ENCODE assay signal across 4 cellular contexts in the genomic region with DNA sequence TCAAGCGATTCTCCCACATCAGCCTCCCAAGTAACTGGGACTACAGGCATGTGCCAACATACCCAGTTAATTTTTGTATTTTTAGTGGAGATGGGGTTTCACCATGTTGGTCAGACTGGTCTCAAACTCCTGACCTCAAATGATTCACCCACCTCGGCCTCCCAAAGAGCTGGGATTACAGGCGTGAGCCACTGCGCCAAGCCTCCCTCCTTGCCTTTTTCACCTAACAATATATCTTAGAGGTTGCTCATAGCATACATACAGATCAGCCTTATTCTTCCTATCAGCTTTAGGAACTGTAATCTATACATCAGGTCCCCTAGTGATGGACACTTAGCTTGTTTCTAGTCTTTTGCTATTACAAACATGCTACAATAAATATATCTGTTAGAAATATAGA. TPM values are rescaled to one million over a fixed set of nuclear protein-coding genes. Genes with fewer than 3 reads are reported as not detected.
"Had no signal": no experiment of that assay in that cellular context is flagged by ENCODE, and none has a peak within 500 bp of the region (broad histone marks: within the 10 kb centered on the region; RNA-seq: fewer than 3 reads in every experiment).

No MANE protein-coding gene starts in this region.

RNA-seq across cellular contexts. Expression of a gene that starts 33.3 kb away (rescaled TPM):
- total RNA-seq: foreskin keratinocyte, mononuclear cell had no signal
- polyA plus RNA-seq: immature natural killer cell, mammary epithelial cell had no signal
